ENCODE assay signal across 1 cellular context in the genomic region with DNA sequence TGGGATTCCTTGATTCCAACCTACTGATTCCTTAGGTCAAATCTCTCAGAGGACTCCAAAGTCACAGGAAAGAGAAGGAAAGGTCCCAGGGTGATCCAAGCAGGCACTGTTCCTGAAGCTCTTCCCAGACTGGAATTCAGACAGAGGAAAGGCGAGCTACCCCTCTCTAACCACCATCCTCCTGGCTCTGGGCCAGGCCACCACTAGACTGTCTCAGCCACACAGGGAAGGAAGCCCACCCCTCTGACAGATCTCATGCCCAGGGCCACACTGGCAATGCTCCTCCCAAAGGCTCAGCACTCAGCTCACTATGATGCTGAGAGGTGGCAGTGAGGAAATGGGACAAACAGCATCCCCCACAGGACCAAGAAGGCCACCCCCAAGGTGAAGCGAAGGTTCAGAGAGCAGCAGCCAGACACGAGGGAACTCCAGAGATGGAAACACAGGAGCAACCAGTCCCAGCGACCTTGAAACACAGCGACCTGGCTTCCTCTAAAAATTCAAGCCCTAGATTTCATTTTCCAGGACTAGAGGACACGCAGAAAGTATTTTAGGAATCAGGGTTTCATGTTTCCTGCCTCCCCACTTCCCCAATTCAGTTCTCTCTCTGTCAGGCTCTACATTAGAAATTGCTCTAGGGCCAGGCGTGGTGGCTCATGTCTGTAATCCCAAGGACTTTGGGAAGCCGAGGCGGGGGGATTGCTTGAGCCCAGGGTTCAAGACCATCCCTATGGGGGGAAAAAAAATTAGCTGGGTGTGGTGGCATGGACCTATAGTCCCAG.
TF ChIP-seq lines count a peak whose summit lies in the region.

No MANE protein-coding gene starts in this region.

TF ChIP-seq in H1, 55 proteins besides CTCF, POLR2A, EP300 and RAD21:
- TF ChIP-seq E2F6 (IDR thresholded peaks at IDR 0.05), result no peak
- no peak for TF ChIP-seq GTF2F1 (IDR thresholded peaks at IDR 0.05; ENCODE audit: borderline replicate concordance, low read depth, low read length)
- TF ChIP-seq CHD2 (IDR thresholded peaks at IDR 0.05; ENCODE audit: low read length), result no peak
- no peak for TF ChIP-seq SP1 (IDR thresholded peaks at IDR 0.05; ENCODE audit: low read depth, low read length)
- TF ChIP-seq KDM1A (IDR thresholded peaks at IDR 0.05; ENCODE audit: borderline replicate concordance, low read length), result no peak
- no peak for TF ChIP-seq CREB1 (IDR thresholded peaks at IDR 0.05)
- no peak for TF ChIP-seq EZH2 (IDR thresholded peaks at IDR 0.05; ENCODE audit: low read depth, low read length, severe bottlenecking)
- no peak for TF ChIP-seq ZNF274 (IDR thresholded peaks at IDR 0.05; ENCODE audit: borderline replicate concordance, extremely low read depth, low read length)
- TF ChIP-seq BRCA1 (IDR thresholded peaks at IDR 0.05; ENCODE audit: low read depth, low read length), result no peak
- no peak for TF ChIP-seq TCF12 (IDR thresholded peaks at IDR 0.05; ENCODE audit: low read depth, low read length)
- no peak for TF ChIP-seq TBP (IDR thresholded peaks at IDR 0.05; ENCODE audit: low read depth, low read length)
- TF ChIP-seq RNF2 (IDR thresholded peaks at IDR 0.05; ENCODE audit: borderline replicate concordance, low read depth, low read length, missing control alignments, poor library complexity, severe bottlenecking), result no peak
- TF ChIP-seq CTBP2 (IDR thresholded peaks at IDR 0.05; ENCODE audit: borderline replicate concordance, insufficient read depth, insufficient read length, low read length), result no peak
